ENCODE assay signal across 9 cellular contexts in the genomic region with DNA sequence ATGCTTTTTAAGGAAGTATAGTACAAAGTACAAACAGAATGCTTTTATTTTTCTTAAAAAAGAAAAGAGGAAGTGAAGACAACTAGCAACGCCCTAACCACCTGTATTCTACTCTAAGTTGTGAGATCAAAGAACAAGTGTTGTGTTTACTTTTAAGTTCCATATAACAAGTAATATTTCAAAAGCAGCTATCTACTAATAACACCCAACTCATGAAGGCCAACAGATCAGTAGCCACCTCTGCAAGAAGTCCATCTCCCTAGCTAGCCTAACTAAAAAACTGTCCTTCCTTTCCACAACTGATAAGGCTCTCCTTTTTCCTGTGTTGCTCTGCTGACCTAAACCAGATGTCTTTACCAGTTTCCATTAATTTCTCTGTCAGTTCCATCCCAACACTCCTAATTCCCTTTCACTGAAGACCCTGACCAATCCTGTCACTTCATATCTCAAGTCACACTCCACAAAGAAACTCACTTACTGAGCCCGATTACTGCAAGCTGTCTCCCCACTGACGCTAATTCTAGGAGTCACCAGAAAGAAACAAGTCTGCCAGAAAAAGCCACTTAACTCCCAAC. TPM values are rescaled to one million over a fixed set of nuclear protein-coding genes. Genes with fewer than 3 reads are reported as not detected.
A peak's percentile ranks its signal among the peaks of the same experiment; 100 is the strongest.
DNase-seq lines count a peak whose midpoint lies in the region; ATAC-seq and TF ChIP-seq lines count a peak whose summit lies in the region.
"Had no signal": no experiment of that assay in that cellular context is flagged by ENCODE, and none has a peak within 500 bp of the region (broad histone marks: within the 10 kb centered on the region; RNA-seq: fewer than 3 reads in every experiment).

No MANE protein-coding gene starts in this region.

- peaks cover 37% of the 10 kb centered on the region for H3K36me3 Mint-ChIP-seq in T-cell

- no peak for TF ChIP-seq CTCF in ascending aorta (IDR thresholded peaks at IDR 0.05)

- no peak for DNase-seq in T-cell
- no peak for DNase-seq in GM19240 (ENCODE audit: insufficient read length, low spot score)
- no peak for DNase-seq in ascending aorta (ENCODE audit: low spot score in 2 of 2)

- ATAC-seq in GM19035 (IDR thresholded peaks at IDR 0.05; ENCODE audit: unreplicated experiment) (peak; percentile 88), HG03135 (IDR thresholded peaks at IDR 0.05; ENCODE audit: unreplicated experiment) (peak; percentile 90), T-cell (replicated peaks in 1 of 4) (peak; percentile 77 to 90 (median 84)), GM19467 (IDR thresholded peaks at IDR 0.05; ENCODE audit: unreplicated experiment) (no peak)

- H3K27me3 ChIP-seq in ACC112 (ENCODE audit: insufficient read depth, low read length) = no peaks in the 10 kb centered on the region
- H3K27me3 ChIP-seq in skeletal muscle satellite cell (ENCODE audit: control insufficient read depth, insufficient read depth, low read length) = no peaks in the 10 kb centered on the region
- no peaks in the 10 kb centered on the region for H3K27me3 ChIP-seq in ascending aorta

- H3K4me1 ChIP-seq in ACC112 (ENCODE audit: control insufficient read depth, insufficient read depth, low read length, unreplicated experiment) (peaks cover 26% of the 10 kb centered on the region), skeletal muscle satellite cell (ENCODE audit: control insufficient read depth, insufficient read depth, low read length) (peaks cover 26% of the 10 kb centered on the region), ascending aorta (peaks cover 0 to 8% of the 10 kb centered on the region in 2 donors)

- POLR2A ChIA-PET in T-cell (lab: Charles Lee) = interaction anchor here (0.6 to 0.8 kb wide), 5 partner anchors 13 to 60 kb away, joined by 3 to 11 read pairs (median 3); no protein-coding TSS in a partner anchor

- peak overlapping the region; percentile 93 to 98 for H3K27ac Mint-ChIP-seq in T-cell
- H3K27ac Mint-ChIP-seq: nephron had no signal

- H2AFZ ChIP-seq in ACC112 (ENCODE audit: low read length, unreplicated experiment) = no peak overlapping the region

- intact Hi-C loops in ascending aorta (cut with DNase I) = no loop called here

- H3K4me3 ChIP-seq in ACC112 (ENCODE audit: low read depth, low read length) (no peak overlapping the region), skeletal muscle satellite cell (ENCODE audit: low read length) (peak overlapping the region; percentile 22), ascending aorta (no peak overlapping the region)

- H3K9me3 ChIP-seq in skeletal muscle satellite cell (replicated peaks; ENCODE audit: low read length) (no peaks in the 10 kb centered on the region), ascending aorta (no peaks in the 10 kb centered on the region)

- CTCF ChIA-PET in T-cell (lab: Charles Lee) = interaction anchor here in 1 of 2 donors (1.1 to 1.2 kb wide), 2 partner anchors 16 to 225 kb away, joined by 4 to 5 read pairs; no protein-coding TSS in a partner anchor

- H3K27ac ChIP-seq in ACC112 (ENCODE audit: low read depth, low read length) (peak overlapping the region; percentile 37), ascending aorta (no peak overlapping the region)

- peak overlapping the region; percentile 59 to 78 (median 61) for H3K4me3 Mint-ChIP-seq in T-cell
- H3K4me3 Mint-ChIP-seq: nephron had no signal

- no peak overlapping the region for H3K9ac ChIP-seq in skeletal muscle satellite cell (ENCODE audit: low read depth, low read length)

- H3K27me3 Mint-ChIP-seq in T-cell = no peaks in the 10 kb centered on the region

- no peaks in the 10 kb centered on the region for H3K9me3 Mint-ChIP-seq in T-cell
- H3K9me3 Mint-ChIP-seq: nephron had no signal

- H3K36me3 ChIP-seq in ACC112 (ENCODE audit: insufficient read depth, low read length) = peaks cover 14% of the 10 kb centered on the region
- H3K36me3 ChIP-seq in skeletal muscle satellite cell (ENCODE audit: insufficient read depth, low read length) = peaks cover 15% of the 10 kb centered on the region
- peaks cover 6 to 18% of the 10 kb centered on the region in 2 donors for H3K36me3 ChIP-seq in ascending aorta

- peak overlapping the region; percentile 52 for H3K4me2 ChIP-seq in skeletal muscle satellite cell (ENCODE audit: low read length)

- H3K4me1 Mint-ChIP-seq in T-cell = peaks cover 55 to 65% (median 57%) of the 10 kb centered on the region in 3 donors

- peaks cover 54% of the 10 kb centered on the region for H3K79me2 ChIP-seq in ACC112 (ENCODE audit: control insufficient read depth, insufficient read depth, low read length, unreplicated experiment)

RNA-seq across cellular contexts. Expression of a gene that starts 26.9 kb away (rescaled TPM):
- total RNA-seq in T-cell (100 to 1,000 TPM; 132 to 173 (median 150) TPM), ascending aorta (43.3 TPM)
- total RNA-seq in skeletal muscle satellite cell (2012; rRNA removed) = 18.0 and 20.3 TPM in 2 replicates
